In the genomic region with DNA sequence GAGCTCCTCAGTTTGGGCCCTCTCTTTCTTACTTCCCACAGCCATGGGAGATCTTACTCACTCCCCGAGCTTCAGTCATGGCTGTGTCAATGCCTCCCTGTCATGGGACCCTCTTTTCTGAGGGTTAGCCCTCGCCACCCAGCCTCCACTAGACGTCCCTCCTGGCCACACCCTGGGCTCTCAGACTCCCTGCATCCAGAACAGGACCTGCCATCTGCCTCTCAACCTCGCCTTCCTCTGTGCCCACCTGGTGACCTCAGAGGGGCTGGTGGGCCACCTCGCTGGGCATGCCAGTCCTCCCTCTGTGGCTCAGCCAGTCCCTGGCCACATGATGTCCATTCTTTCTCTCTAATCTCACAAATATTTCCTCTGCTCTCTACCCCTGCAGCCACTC, we compare ENCODE assay signal across 16 cellular contexts. TPM values are rescaled to one million over a fixed set of nuclear protein-coding genes. Genes with fewer than 3 reads are reported as not detected.
DNase-seq lines count a peak whose midpoint lies in the region; ATAC-seq and TF ChIP-seq lines count a peak whose summit lies in the region.
"Had no signal": no experiment of that assay in that cellular context is flagged by ENCODE, and none has a peak within 500 bp of the region (broad histone marks: within the 10 kb centered on the region; RNA-seq: fewer than 3 reads in every experiment).

No MANE protein-coding gene starts in this region.

- no peak overlapping the region for H2BK5ac ChIP-seq in trophoblast cell (ENCODE audit: low read depth, low read length, poor library complexity)

- no peak overlapping the region for H3K18ac ChIP-seq in trophoblast cell (ENCODE audit: low read length)

- no peak overlapping the region for H4K91ac ChIP-seq in trophoblast cell (ENCODE audit: low read depth, low read length)

- in situ Hi-C loops in gastrocnemius medialis (cut with MboI; ENCODE audit: low sequenced_read_pairs in 4 of 4), result no loop called here

- H3K79me2 ChIP-seq in trophoblast cell (ENCODE audit: control insufficient read depth, insufficient read depth, low read length, poor library complexity), result no peaks in the 10 kb centered on the region

- intact Hi-C loops in cardiac septum (cut with DNase I), result no loop called here
- intact Hi-C loops in left ventricle myocardium superior (cut with micrococcal nuclease), result no loop called here
- intact Hi-C loops in gastrocnemius medialis (cut with DNase I; ENCODE audit: low total_unique reads), result loop anchor here (10.0 kb wide), 1 partner anchor 57 kb away; no protein-coding TSS in a partner anchor

- no peak overlapping the region for H2AFZ ChIP-seq in trophoblast cell (ENCODE audit: insufficient read depth, low read length, poor library complexity)

- H2AK5ac ChIP-seq in trophoblast cell (ENCODE audit: low read length), result no peak overlapping the region

- no peak overlapping the region for H3K9ac ChIP-seq in trophoblast cell (ENCODE audit: low read length)

- H3K4me1 Mint-ChIP-seq in endothelial cell (ENCODE audit: unreplicated experiment), result no peaks in the 10 kb centered on the region
- peaks cover under 1% of the 10 kb centered on the region for H3K4me1 Mint-ChIP-seq in stimulated activated effector memory CD8-positive, alpha-beta T cell treated with anti-CD3 and anti-CD28 coated beads, Interleukin-12 subunit alpha, Interleukin-12 subunit beta, amount 100 ng/mL, for 72 hours

- no peak for TF ChIP-seq CTCF in endothelial cell (IDR thresholded peaks at IDR 0.05; ENCODE audit: unreplicated experiment)
- TF ChIP-seq CTCF in gastrocnemius medialis (IDR thresholded peaks at IDR 0.05 in 4 of 5, conservative IDR thresholded peaks at IDR 0.05 in 1 of 5), result no peak

- no peaks in the 10 kb centered on the region for H3K79me1 ChIP-seq in trophoblast cell (ENCODE audit: low read length)

- H3K14ac ChIP-seq in trophoblast cell (ENCODE audit: low read length), result no peak overlapping the region

- H3K36me3 ChIP-seq in trophoblast cell (ENCODE audit: control insufficient read depth in 1 of 2, insufficient read depth in 2 of 2, low read length in 2 of 2) (no peaks in the 10 kb centered on the region), gastrocnemius medialis (no peaks in the 10 kb centered on the region)
- H3K36me3 ChIP-seq: HAP-1 had no signal

- WGBS in trophoblast cell (ENCODE audit: extremely low coverage, insufficient coverage, insufficient read length), result no CpG with 5 or more reads among the region's 5 CpGs

- no peak for ATAC-seq in left ventricle myocardium superior
- no peak for ATAC-seq in stimulated activated effector memory CD8-positive, alpha-beta T cell treated with anti-CD3 and anti-CD28 coated beads, Interleukin-12 subunit alpha, Interleukin-12 subunit beta, amount 100 ng/mL, for 72 hours
- ATAC-seq in GM18502 (IDR thresholded peaks at IDR 0.05; ENCODE audit: poor library complexity, unreplicated experiment), result no peak
- no peak for ATAC-seq in gastrocnemius medialis
- ATAC-seq: HepG2 had no signal

- H2BK120ac ChIP-seq in trophoblast cell (ENCODE audit: insufficient read depth, low read length, poor library complexity), result no peak overlapping the region

- H3K4me3 ChIP-seq in trophoblast cell (ENCODE audit: low read depth, low read length), result peak overlapping the region; percentile 18
- H3K4me3 ChIP-seq in gastrocnemius medialis, result no peak overlapping the region
- H3K4me3 ChIP-seq: HAP-1 had no signal

- TF ChIP-seq POLR2A in gastrocnemius medialis (IDR thresholded peaks at IDR 0.05), result no peak

- H3K9me3 ChIP-seq in trophoblast cell (ENCODE audit: insufficient read depth, low read depth, low read length) (peaks cover 31% of the 10 kb centered on the region), gastrocnemius medialis (no peaks in the 10 kb centered on the region)

- DNase-seq in cardiac septum (ENCODE audit: low spot score), result peak; percentile 56
- DNase-seq in left ventricle myocardium superior, result no peak
- DNase-seq in endothelial cell (ENCODE audit: low spot score), result no peak
- no peak for DNase-seq in trophoblast cell
- no peak for DNase-seq in stimulated activated effector memory CD8-positive, alpha-beta T cell treated with anti-CD3 and anti-CD28 coated beads, Interleukin-12 subunit alpha, Interleukin-12 subunit beta, amount 100 ng/mL, for 72 hours (ENCODE audit: low spot score in 2 of 2)
- no peak for DNase-seq in superior temporal gyrus (ENCODE audit: extremely low spot score)
- DNase-seq in gastrocnemius medialis, result no peak
- DNase-seq: 8988T; CD4-positive, alpha-beta memory T cell; DMS153; DMS79 treated with DMSO at 0.1 percent for 48 hours; GDM1 had no signal

- no peak overlapping the region for H3K27ac Mint-ChIP-seq in endothelial cell (ENCODE audit: unreplicated experiment)
- peak overlapping the region; percentile 69 for H3K27ac Mint-ChIP-seq in stimulated activated effector memory CD8-positive, alpha-beta T cell treated with anti-CD3 and anti-CD28 coated beads, Interleukin-12 subunit alpha, Interleukin-12 subunit beta, amount 100 ng/mL, for 72 hours
- H3K27ac Mint-ChIP-seq: CD4-positive, alpha-beta memory T cell had no signal

- no peak overlapping the region for H4K8ac ChIP-seq in trophoblast cell (ENCODE audit: low read depth, low read length)

- no peak overlapping the region for H3K4ac ChIP-seq in trophoblast cell (ENCODE audit: low read depth, low read length)

- H3K4me1 ChIP-seq in trophoblast cell (ENCODE audit: control insufficient read depth in 1 of 2, insufficient read depth in 2 of 2, low read length in 2 of 2) (no peaks in the 10 kb centered on the region), gastrocnemius medialis (peaks cover 8 to 11% of the 10 kb centered on the region in 2 donors)
- H3K4me1 ChIP-seq: HAP-1 had no signal

- H3K9me3 Mint-ChIP-seq in endothelial cell (ENCODE audit: unreplicated experiment), result peaks cover 7% of the 10 kb centered on the region
- H3K9me3 Mint-ChIP-seq in stimulated activated effector memory CD8-positive, alpha-beta T cell treated with anti-CD3 and anti-CD28 coated beads, Interleukin-12 subunit alpha, Interleukin-12 subunit beta, amount 100 ng/mL, for 72 hours, result no peaks in the 10 kb centered on the region

- H3K23ac ChIP-seq in trophoblast cell (ENCODE audit: low read length), result no peak overlapping the region

- H2BK12ac ChIP-seq in trophoblast cell (ENCODE audit: low read length), result no peak overlapping the region

- H3K27ac ChIP-seq in trophoblast cell (ENCODE audit: low read depth, low read length), result no peak overlapping the region
- H3K27ac ChIP-seq in gastrocnemius medialis, result no peak overlapping the region
- H3K27ac ChIP-seq: C4-2B had no signal

- peaks cover 10% of the 10 kb centered on the region for H3K27me3 Mint-ChIP-seq in endothelial cell (ENCODE audit: unreplicated experiment)

- peak overlapping the region; percentile 56 for H3K4me3 Mint-ChIP-seq in endothelial cell (ENCODE audit: unreplicated experiment)
- H3K4me3 Mint-ChIP-seq in stimulated activated effector memory CD8-positive, alpha-beta T cell treated with anti-CD3 and anti-CD28 coated beads, Interleukin-12 subunit alpha, Interleukin-12 subunit beta, amount 100 ng/mL, for 72 hours, result no peak overlapping the region
- H3K4me3 Mint-ChIP-seq: CD4-positive, alpha-beta memory T cell had no signal

- H3K27me3 ChIP-seq in trophoblast cell (ENCODE audit: insufficient read depth, low read length) (peaks cover 3% of the 10 kb centered on the region), gastrocnemius medialis (no peaks in the 10 kb centered on the region)

- H3K4me2 ChIP-seq in trophoblast cell (ENCODE audit: low read length), result no peak overlapping the region

- no peak overlapping the region for H4K12ac ChIP-seq in trophoblast cell (ENCODE audit: low read depth, low read length)

- peaks cover 15% of the 10 kb centered on the region for H3K36me3 Mint-ChIP-seq in endothelial cell (ENCODE audit: low read depth, unreplicated experiment)
- no peaks in the 10 kb centered on the region for H3K36me3 Mint-ChIP-seq in stimulated activated effector memory CD8-positive, alpha-beta T cell treated with anti-CD3 and anti-CD28 coated beads, Interleukin-12 subunit alpha, Interleukin-12 subunit beta, amount 100 ng/mL, for 72 hours
- H3K36me3 Mint-ChIP-seq: CD4-positive, alpha-beta memory T cell had no signal

RNA-seq across cellular contexts. Expression of gene MED9, which starts 54.6 kb away (rescaled TPM):
- total RNA-seq in cardiac septum, result 30.5 TPM
- total RNA-seq in left ventricle myocardium superior, result 42.0 TPM
- 14.2 TPM for total RNA-seq in endothelial cell (ENCODE audit: unreplicated experiment)
- 10.0 and 10.1 TPM in 2 replicates for polyA plus RNA-seq in trophoblast cell (2013)
- 10 to 100 TPM; 20.4 to 33.7 (median 27.7) TPM for total RNA-seq in gastrocnemius medialis
